Comparison of ENCODE assay signal across 27 cellular contexts in genomic region chr2:42799881-42800280, GRCh38. TPM values are rescaled to one million over a fixed set of nuclear protein-coding genes. Genes with fewer than 3 reads are reported as not detected.
"Had no signal": no experiment of that assay in that cellular context is flagged by ENCODE, and none has a peak within 500 bp of the region (broad histone marks: within the 10 kb centered on the region; RNA-seq: fewer than 3 reads in every experiment).

No MANE protein-coding gene starts in this region.

- H3K4me2 ChIP-seq: KMS-11 had no signal

- H3K4me3 Mint-ChIP-seq: activated CD4-positive, alpha-beta memory T cell treated with anti-CD3 and anti-CD28 coated beads, Interleukin-2, amount 10 ng/mL, durations not matched to agents 7 days and 5 days; activated CD4-positive, alpha-beta T cell treated with anti-CD3 and anti-CD28 coated beads for 36 hours; activated naive CD4-positive, alpha-beta T cell treated with anti-CD3 and anti-CD28 coated beads, Interleukin-2, amount 10 ng/mL, durations not matched to agents 7 days and 5 days; activated naive CD8-positive, alpha-beta T cell treated with anti-CD3 and anti-CD28 coated beads for 36 hours; activated T-helper 17 cell treated with anti-CD3 and anti-CD28 coated beads, Interleukin-2, amount 50 U/mL, for 72 hours; T-helper 17 cell had no signal

- H3K36me3 ChIP-seq: breast epithelium, MG63 had no signal

- H3K9ac ChIP-seq: KMS-11 had no signal

- DNase-seq: activated CD4-positive, alpha-beta memory T cell treated with anti-CD3 and anti-CD28 coated beads, Interleukin-2, amount 10 ng/mL, durations not matched to agents 7 days and 5 days; activated CD4-positive, alpha-beta T cell treated with anti-CD3 and anti-CD28 coated beads for 36 hours; activated CD4-positive, alpha-beta T cell treated with anti-CD3 and anti-CD28 coated beads, Interleukin-2, amount 50 U/mL, for 1 hour; activated gamma-delta T cell; activated naive CD4-positive, alpha-beta T cell treated with anti-CD3 and anti-CD28 coated beads, Interleukin-2, amount 10 ng/mL, durations not matched to agents 7 days and 5 days; activated naive CD8-positive, alpha-beta T cell treated with anti-CD3 and anti-CD28 coated beads for 36 hours; activated T-cell treated with anti-CD3 and anti-CD28 coated beads for 4 hours; activated T-cell treated with anti-CD3 and anti-CD28 coated beads, Interleukin-2, amount 50 U/mL, for 48 hours; anterior cingulate cortex; caudate nucleus; MG63; NCI-H1105; NCI-H1436; NCI-H1694 treated with DMSO at 0.1 percent for 48 hours; NCI-H2029 treated with DMSO at 0.1 percent for 48 hours; NCI-H345; NCI-H510A treated with DMSO at 0.1 percent for 48 hours; NCI-H748 treated with DMSO at 0.1 percent for 48 hours; SIG-M5; T-helper 17 cell; T-helper 9 cell had no signal

- H3K27ac ChIP-seq: breast epithelium, KMS-11 had no signal

- H3K9me3 Mint-ChIP-seq: activated CD4-positive, alpha-beta memory T cell treated with anti-CD3 and anti-CD28 coated beads, Interleukin-2, amount 10 ng/mL, durations not matched to agents 7 days and 5 days; activated naive CD4-positive, alpha-beta T cell treated with anti-CD3 and anti-CD28 coated beads, Interleukin-2, amount 10 ng/mL, durations not matched to agents 7 days and 5 days; activated naive CD8-positive, alpha-beta T cell treated with anti-CD3 and anti-CD28 coated beads for 36 hours; activated T-helper 17 cell treated with anti-CD3 and anti-CD28 coated beads, Interleukin-2, amount 50 U/mL, for 72 hours had no signal

- H3K27ac Mint-ChIP-seq: activated CD4-positive, alpha-beta memory T cell treated with anti-CD3 and anti-CD28 coated beads, Interleukin-2, amount 10 ng/mL, durations not matched to agents 7 days and 5 days; activated CD4-positive, alpha-beta T cell treated with anti-CD3 and anti-CD28 coated beads for 36 hours; activated naive CD4-positive, alpha-beta T cell treated with anti-CD3 and anti-CD28 coated beads, Interleukin-2, amount 10 ng/mL, durations not matched to agents 7 days and 5 days; activated naive CD8-positive, alpha-beta T cell treated with anti-CD3 and anti-CD28 coated beads for 36 hours; activated T-helper 17 cell treated with anti-CD3 and anti-CD28 coated beads, Interleukin-2, amount 50 U/mL, for 72 hours; T-helper 17 cell had no signal

- ATAC-seq: activated CD4-positive, alpha-beta T cell treated with anti-CD3 and anti-CD28 coated beads for 36 hours; activated T-helper 17 cell treated with anti-CD3 and anti-CD28 coated beads, Interleukin-2, amount 50 U/mL, for 72 hours; T-helper 17 cell had no signal

- H3K9me3 ChIP-seq: breast epithelium, MG63 had no signal

- H3K36me3 Mint-ChIP-seq: activated naive CD4-positive, alpha-beta T cell treated with anti-CD3 and anti-CD28 coated beads, Interleukin-2, amount 10 ng/mL, durations not matched to agents 7 days and 5 days; activated naive CD8-positive, alpha-beta T cell treated with anti-CD3 and anti-CD28 coated beads for 36 hours had no signal

- H3K4me3 ChIP-seq: breast epithelium, MG63 had no signal

- H3K27me3 ChIP-seq: breast epithelium, MG63 had no signal

- H3K27me3 Mint-ChIP-seq: activated naive CD8-positive, alpha-beta T cell treated with anti-CD3 and anti-CD28 coated beads for 36 hours had no signal

RNA-seq across cellular contexts. Expression of gene HAAO, which starts 7.5 kb away (rescaled TPM):
- total RNA-seq: OCI-LY7, RPMI7951 had no signal

RNA-seq across cellular contexts. Expression of gene OXER1, which starts 35.9 kb away (rescaled TPM):
- total RNA-seq: activated CD4-positive, alpha-beta memory T cell treated with anti-CD3 and anti-CD28 coated beads, Interleukin-2, amount 10 ng/mL, durations not matched to agents 7 days and 5 days; activated CD8-positive, alpha-beta memory T cell treated with anti-CD3 and anti-CD28 coated beads for 36 hours; OCI-LY7; RPMI7951 had no signal
